Comparison of ENCODE assay signal across 14 cellular contexts in the genomic region with DNA sequence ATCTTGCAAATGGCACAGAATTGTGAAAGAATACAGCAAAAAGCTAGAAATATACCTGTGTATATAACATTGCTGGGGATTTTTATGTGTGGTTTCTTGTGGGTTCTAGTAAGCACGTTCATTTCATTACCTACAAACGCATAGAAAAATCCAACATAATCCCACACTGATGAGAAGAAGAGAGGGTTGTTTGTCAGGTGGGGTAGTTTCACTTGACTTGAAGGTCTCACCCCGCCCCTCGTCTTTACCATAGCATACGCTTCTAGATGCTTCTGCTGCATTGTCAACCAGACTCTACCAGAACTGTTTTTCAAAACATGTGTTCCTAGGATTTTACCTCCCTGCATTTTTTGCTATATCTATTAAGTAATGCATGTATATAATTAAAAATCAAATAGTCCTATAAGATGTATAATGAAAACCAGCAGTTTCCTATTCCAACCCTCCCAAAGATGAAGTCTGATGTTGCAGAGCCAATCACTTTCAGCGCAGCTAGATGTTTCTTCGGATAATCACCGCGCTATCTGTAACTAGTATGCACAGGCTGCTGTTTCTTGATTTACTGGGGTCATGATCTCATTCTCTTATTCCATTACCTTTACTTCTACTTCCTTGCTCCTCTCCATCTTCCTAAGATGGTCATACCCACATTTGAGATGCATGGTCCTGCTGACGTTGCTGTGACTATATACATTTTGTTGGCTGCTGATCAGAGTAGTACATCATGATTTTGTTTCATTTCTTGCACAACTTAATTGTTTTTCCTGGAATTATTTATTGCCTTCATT.
DNase-seq lines count a peak whose midpoint lies in the region; ATAC-seq and TF ChIP-seq lines count a peak whose summit lies in the region.
"Had no signal": no experiment of that assay in that cellular context is flagged by ENCODE, and none has a peak within 500 bp of the region (broad histone marks: within the 10 kb centered on the region; RNA-seq: fewer than 3 reads in every experiment).

No MANE protein-coding gene starts in this region.

- ATAC-seq in GM23338 (no peak), right lobe of liver (no peak), GM21360 (IDR thresholded peaks at IDR 0.05; ENCODE audit: unreplicated experiment) (no peak), GM18520 (IDR thresholded peaks at IDR 0.05; ENCODE audit: unreplicated experiment) (no peak)
- ATAC-seq: left ventricle myocardium superior had no signal

- TF ChIP-seq POLR2A in right lobe of liver (IDR thresholded peaks at IDR 0.05) = no peak

- H3K9me3 Mint-ChIP-seq in GM23338 = no peaks in the 10 kb centered on the region
- H3K9me3 Mint-ChIP-seq: central memory CD8-positive, alpha-beta T cell had no signal

- no peaks in the 10 kb centered on the region for H3K36me3 ChIP-seq in GM23338 (ENCODE audit: insufficient read depth)
- no peaks in the 10 kb centered on the region for H3K36me3 ChIP-seq in right lobe of liver

- peaks cover 4% of the 10 kb centered on the region for H3K27me3 Mint-ChIP-seq in GM23338 (ENCODE audit: insufficient read depth, low read depth, poor library complexity)
- H3K27me3 Mint-ChIP-seq: central memory CD8-positive, alpha-beta T cell had no signal

- H3K4me1 Mint-ChIP-seq in GM23338 = peaks cover 57% of the 10 kb centered on the region

- intact Hi-C loops in right lobe of liver (cut with DNase I) = no loop called here

- H3K36me3 Mint-ChIP-seq in GM23338 (ENCODE audit: low read depth) = peaks cover 8% of the 10 kb centered on the region

- H3F3A ChIP-seq in GM23338 (replicated peaks; ENCODE audit: low read depth) = no peaks in the 10 kb centered on the region

- no peaks in the 10 kb centered on the region for H3K79me2 ChIP-seq in GM23338 (replicated peaks; ENCODE audit: insufficient read depth)

- H3K4me3 Mint-ChIP-seq in GM23338 = no peak overlapping the region
- H3K4me3 Mint-ChIP-seq: central memory CD8-positive, alpha-beta T cell had no signal

- H3K27me3 ChIP-seq in GM23338 (ENCODE audit: insufficient read depth) = no peaks in the 10 kb centered on the region
- H3K27me3 ChIP-seq in right lobe of liver = no peaks in the 10 kb centered on the region
- H3K27me3 ChIP-seq: foreskin keratinocyte had no signal

- H3K4me1 ChIP-seq in GM23338 (ENCODE audit: insufficient read depth) (peaks cover 26% of the 10 kb centered on the region), right lobe of liver (peaks cover 0 to 16% (median 8%) of the 10 kb centered on the region in 4 donors)
- H3K4me1 ChIP-seq: foreskin keratinocyte had no signal

- peak; percentile 38 for DNase-seq in GM10266 (ENCODE audit: extremely low spot score)
- DNase-seq in GM23338 (ENCODE audit: low spot score) = no peak
- DNase-seq in activated CD4-positive, alpha-beta T cell treated with anti-CD3 and anti-CD28 coated beads, Interleukin-2, amount 50 U/mL, for 48 hours = peak; percentile 26 to 41
- no peak for DNase-seq in right lobe of liver
- DNase-seq in DMS79 treated with DMSO at 0.1 percent for 48 hours (lab: John Stamatoyannopoulos, UW) = no peak
- DNase-seq in NCI-H1694 treated with DMSO at 0.1 percent for 48 hours (lab: John Stamatoyannopoulos, UW) = no peak
- DNase-seq: activated CD4-positive, CD25-positive, alpha-beta regulatory T cell; foreskin keratinocyte; left ventricle myocardium superior; NCI-H1105 treated with DMSO at 0.1 percent for 48 hours; OCI-M1 had no signal

- WGBS in right lobe of liver (ENCODE audit: insufficient coverage, low coverage, low lambda C conversion rate, missing lambda C conversion rate) = 83% methylated on average over 10 of the region's 10 CpGs

- peaks cover 4% of the 10 kb centered on the region; the same call in 1 of the 2 replicates for H4K20me1 ChIP-seq in GM23338 (replicated peaks; ENCODE audit: insufficient read depth)

- no peaks in the 10 kb centered on the region for H3K9me2 ChIP-seq in GM23338 (ENCODE audit: insufficient read depth)

- H3K27ac Mint-ChIP-seq in GM23338 = 0 out of 2 replicates have a peak overlapping the region, but pooled peaks have one; percentile 27

- H3K4me3 ChIP-seq in GM23338 (no peak overlapping the region), right lobe of liver (no peak overlapping the region)

- H3K4me2 ChIP-seq in GM23338 = no peak overlapping the region

- no peak overlapping the region for H3K27ac ChIP-seq in GM23338 (ENCODE audit: low read depth)
- H3K27ac ChIP-seq in right lobe of liver = peak overlapping the region in 2 of 3 donors; percentile 23 to 41
- H3K27ac ChIP-seq: foreskin keratinocyte had no signal

- TF ChIP-seq CTCF in GM10266 (IDR thresholded peaks at IDR 0.05; ENCODE audit: control insufficient read depth, insufficient read depth, low read depth, missing control alignments) = no peak
- no peak for TF ChIP-seq CTCF in GM23338 (conservative IDR thresholded peaks at IDR 0.05; ENCODE audit: low read depth in 2 of 2)
- no peak for TF ChIP-seq CTCF in right lobe of liver (IDR thresholded peaks at IDR 0.05)

- H2AFZ ChIP-seq in GM23338 = no peak overlapping the region

- H3K9me3 ChIP-seq in right lobe of liver = no peaks in the 10 kb centered on the region

TF ChIP-seq in GM23338, 12 proteins besides CTCF, POLR2A, EP300 and RAD21 (continues in another document):
- TF ChIP-seq ZNF331 (CRISPR knock-in tag; IDR thresholded peaks at IDR 0.05; ENCODE audit: low read depth) (no peak), ZNF114 (CRISPR knock-in tag; IDR thresholded peaks at IDR 0.05) (no peak), CREB1 (CRISPR knock-in tag; IDR thresholded peaks at IDR 0.05; ENCODE audit: low read depth) (no peak), NANOG (IDR thresholded peaks at IDR 0.05; ENCODE audit: borderline replicate concordance) (no peak), EZH2 (IDR thresholded peaks at IDR 0.05; ENCODE audit: low read depth, unreplicated experiment) (no peak)
- TF ChIP-seq, protein P1, sequence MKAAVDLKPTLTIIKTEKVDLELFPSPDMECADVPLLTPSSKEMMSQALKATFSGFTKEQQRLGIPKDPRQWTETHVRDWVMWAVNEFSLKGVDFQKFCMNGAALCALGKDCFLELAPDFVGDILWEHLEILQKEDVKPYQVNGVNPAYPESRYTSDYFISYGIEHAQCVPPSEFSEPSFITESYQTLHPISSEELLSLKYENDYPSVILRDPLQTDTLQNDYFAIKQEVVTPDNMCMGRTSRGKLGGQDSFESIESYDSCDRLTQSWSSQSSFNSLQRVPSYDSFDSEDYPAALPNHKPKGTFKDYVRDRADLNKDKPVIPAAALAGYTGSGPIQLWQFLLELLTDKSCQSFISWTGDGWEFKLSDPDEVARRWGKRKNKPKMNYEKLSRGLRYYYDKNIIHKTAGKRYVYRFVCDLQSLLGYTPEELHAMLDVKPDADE (IDR thresholded peaks at IDR 0.05) = no peak
- TF ChIP-seq, protein P2, sequence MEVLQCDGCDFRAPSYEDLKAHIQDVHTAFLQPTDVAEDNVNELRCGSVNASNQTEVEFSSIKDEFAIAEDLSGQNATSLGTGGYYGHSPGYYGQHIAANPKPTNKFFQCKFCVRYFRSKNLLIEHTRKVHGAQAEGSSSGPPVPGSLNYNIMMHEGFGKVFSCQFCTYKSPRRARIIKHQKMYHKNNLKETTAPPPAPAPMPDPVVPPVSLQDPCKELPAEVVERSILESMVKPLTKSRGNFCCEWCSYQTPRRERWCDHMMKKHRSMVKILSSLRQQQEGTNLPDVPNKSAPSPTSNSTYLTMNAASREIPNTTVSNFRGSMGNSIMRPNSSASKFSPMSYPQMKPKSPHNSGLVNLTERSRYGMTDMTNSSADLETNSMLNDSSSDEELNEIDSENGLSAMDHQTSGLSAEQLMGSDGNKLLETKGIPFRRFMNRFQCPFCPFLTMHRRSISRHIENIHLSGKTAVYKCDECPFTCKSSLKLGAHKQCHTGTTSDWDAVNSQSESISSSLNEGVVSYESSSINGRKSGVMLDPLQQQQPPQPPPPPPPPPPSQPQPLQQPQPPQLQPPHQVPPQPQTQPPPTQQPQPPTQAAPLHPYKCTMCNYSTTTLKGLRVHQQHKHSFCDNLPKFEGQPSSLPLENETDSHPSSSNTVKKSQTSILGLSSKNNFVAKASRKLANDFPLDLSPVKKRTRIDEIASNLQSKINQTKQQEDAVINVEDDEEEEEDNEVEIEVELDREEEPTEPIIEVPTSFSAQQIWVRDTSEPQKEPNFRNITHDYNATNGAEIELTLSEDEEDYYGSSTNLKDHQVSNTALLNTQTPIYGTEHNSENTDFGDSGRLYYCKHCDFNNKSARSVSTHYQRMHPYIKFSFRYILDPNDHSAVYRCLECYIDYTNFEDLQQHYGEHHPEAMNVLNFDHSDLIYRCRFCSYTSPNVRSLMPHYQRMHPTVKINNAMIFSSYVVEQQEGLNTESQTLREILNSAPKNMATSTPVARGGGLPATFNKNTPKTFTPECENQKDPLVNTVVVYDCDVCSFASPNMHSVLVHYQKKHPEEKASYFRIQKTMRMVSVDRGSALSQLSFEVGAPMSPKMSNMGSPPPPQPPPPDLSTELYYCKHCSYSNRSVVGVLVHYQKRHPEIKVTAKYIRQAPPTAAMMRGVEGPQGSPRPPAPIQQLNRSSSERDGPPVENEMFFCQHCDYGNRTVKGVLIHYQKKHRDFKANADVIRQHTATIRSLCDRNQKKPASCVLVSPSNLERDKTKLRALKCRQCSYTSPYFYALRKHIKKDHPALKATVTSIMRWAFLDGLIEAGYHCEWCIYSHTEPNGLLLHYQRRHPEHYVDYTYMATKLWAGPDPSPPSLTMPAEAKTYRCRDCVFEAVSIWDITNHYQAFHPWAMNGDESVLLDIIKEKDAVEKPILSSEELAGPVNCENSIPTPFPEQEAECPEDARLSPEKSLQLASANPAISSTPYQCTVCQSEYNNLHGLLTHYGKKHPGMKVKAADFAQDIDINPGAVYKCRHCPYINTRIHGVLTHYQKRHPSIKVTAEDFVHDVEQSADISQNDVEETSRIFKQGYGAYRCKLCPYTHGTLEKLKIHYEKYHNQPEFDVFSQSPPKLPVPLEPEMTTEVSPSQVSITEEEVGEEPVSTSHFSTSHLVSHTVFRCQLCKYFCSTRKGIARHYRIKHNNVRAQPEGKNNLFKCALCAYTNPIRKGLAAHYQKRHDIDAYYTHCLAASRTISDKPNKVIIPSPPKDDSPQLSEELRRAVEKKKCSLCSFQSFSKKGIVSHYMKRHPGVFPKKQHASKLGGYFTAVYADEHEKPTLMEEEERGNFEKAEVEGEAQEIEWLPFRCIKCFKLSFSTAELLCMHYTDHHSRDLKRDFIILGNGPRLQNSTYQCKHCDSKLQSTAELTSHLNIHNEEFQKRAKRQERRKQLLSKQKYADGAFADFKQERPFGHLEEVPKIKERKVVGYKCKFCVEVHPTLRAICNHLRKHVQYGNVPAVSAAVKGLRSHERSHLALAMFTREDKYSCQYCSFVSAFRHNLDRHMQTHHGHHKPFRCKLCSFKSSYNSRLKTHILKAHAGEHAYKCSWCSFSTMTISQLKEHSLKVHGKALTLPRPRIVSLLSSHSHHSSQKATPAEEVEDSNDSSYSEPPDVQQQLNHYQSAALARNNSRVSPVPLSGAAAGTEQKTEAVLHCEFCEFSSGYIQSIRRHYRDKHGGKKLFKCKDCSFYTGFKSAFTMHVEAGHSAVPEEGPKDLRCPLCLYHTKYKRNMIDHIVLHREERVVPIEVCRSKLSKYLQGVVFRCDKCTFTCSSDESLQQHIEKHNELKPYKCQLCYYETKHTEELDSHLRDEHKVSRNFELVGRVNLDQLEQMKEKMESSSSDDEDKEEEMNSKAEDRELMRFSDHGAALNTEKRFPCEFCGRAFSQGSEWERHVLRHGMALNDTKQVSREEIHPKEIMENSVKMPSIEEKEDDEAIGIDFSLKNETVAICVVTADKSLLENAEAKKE (CRISPR knock-in tag; IDR thresholded peaks at IDR 0.05) = no peak

Comparison
In these comparisons a context has a peak if more than half of its experiments do, and no peak if none do; other contexts are left out.
1. DNase-seq: peak in GM10266 (single experiment) and activated CD4-positive, alpha-beta T cell treated with anti-CD3 and anti-CD28 coated beads, Interleukin-2, amount 50 U/mL, for 48 hours (2 of 2); none in GM23338 (single experiment), right lobe of liver (0 of 3), DMS79 treated with DMSO at 0.1 percent for 48 hours (single experiment) and NCI-H1694 treated with DMSO at 0.1 percent for 48 hours (single experiment).